Comparison of ENCODE assay signal across 1 cellular context in genomic region chr6:44009425-44010321, GRCh38.
TF ChIP-seq lines count a peak whose summit lies in the region.

No MANE protein-coding gene starts in this region.

TF ChIP-seq in H1, 55 proteins besides CTCF, POLR2A, EP300 and RAD21 (continued from another document):
- TF ChIP-seq TEAD4 (IDR thresholded peaks at IDR 0.05; ENCODE audit: low read depth, low read length) (no peak), SUZ12 (IDR thresholded peaks at IDR 0.05; ENCODE audit: low read length) (no peak), YY1 (IDR thresholded peaks at IDR 0.05; ENCODE audit: low read depth, low read length) (no peak), EGR1 (IDR thresholded peaks at IDR 0.05; ENCODE audit: borderline replicate concordance, low read depth, low read length) (no peak), ASH2L (IDR thresholded peaks at IDR 0.05; ENCODE audit: low read length) (no peak), CHD2 (IDR thresholded peaks at IDR 0.05; ENCODE audit: low read length) (no peak)
